In the genomic region with DNA sequence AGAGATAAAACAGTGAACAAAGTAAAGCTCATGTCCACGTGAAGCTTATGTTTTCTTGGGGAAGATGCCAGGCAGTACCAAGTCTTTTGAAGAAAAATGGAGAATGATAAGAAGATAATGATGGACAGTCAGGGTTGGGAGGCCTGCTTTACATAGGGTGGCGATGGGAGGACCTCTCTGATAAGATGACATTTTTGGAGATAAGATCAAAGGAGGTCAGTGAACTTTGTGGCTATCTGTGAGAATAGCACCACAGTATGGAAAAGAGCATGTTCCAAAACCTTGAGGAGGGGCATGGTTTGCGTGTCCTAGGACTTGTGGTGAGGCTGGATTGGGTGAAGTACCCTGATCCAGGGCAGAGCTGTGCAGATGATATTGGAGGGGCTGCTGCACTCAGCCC, we compare ENCODE assay signal across 22 cellular contexts.
"Had no signal": no experiment of that assay in that cellular context is flagged by ENCODE, and none has a peak within 500 bp of the region (broad histone marks: within the 10 kb centered on the region; RNA-seq: fewer than 3 reads in every experiment).

No MANE protein-coding gene starts in this region.

- H3K4me1 ChIP-seq: esophagus muscularis mucosa, foreskin keratinocyte, gastroesophageal sphincter, heart left ventricle, left lung, lower lobe of right lung had no signal

- H3K36me3 Mint-ChIP-seq: immature natural killer cell had no signal

- H3K27ac ChIP-seq: coronary artery, dorsolateral prefrontal cortex, esophagus muscularis mucosa, foreskin keratinocyte, gastroesophageal sphincter, heart left ventricle, hepatocyte, left lung, lower lobe of right lung had no signal

- ATAC-seq: foreskin keratinocyte, gastroesophageal sphincter, heart left ventricle, left cardiac atrium, left lung, left ventricle myocardium superior, lower lobe of right lung had no signal

- H3K4me1 Mint-ChIP-seq: immature natural killer cell had no signal

- H3K27me3 ChIP-seq: dorsolateral prefrontal cortex, esophagus muscularis mucosa, foreskin keratinocyte, gastroesophageal sphincter, heart left ventricle, hepatocyte, left lung had no signal

- H3K4me3 Mint-ChIP-seq: immature natural killer cell had no signal

- H3K4me3 ChIP-seq: coronary artery, dorsolateral prefrontal cortex, esophagus muscularis mucosa, gastroesophageal sphincter, heart left ventricle, hepatocyte, left lung, lower lobe of right lung had no signal

- FAIRE-seq: colon, endothelial cell of umbilical vein, frontal cortex had no signal

- H3K9me3 ChIP-seq: esophagus muscularis mucosa, left lung, lower lobe of right lung had no signal

- H3K27ac Mint-ChIP-seq: immature natural killer cell had no signal

- DNase-seq: dermis blood vessel endothelial cell; dorsolateral prefrontal cortex; effector CD4-positive, alpha-beta T cell; effector memory CD4-positive, alpha-beta T cell; foreskin keratinocyte; heart left ventricle; hypothalamus; immature natural killer cell; islet precursor cell; left cardiac atrium; left lung; left ventricle myocardium superior; lower lobe of right lung; mesenchymal stem cell; midbrain had no signal

- H3K36me3 ChIP-seq: esophagus muscularis mucosa, gastroesophageal sphincter, heart left ventricle, left lung, lower lobe of right lung had no signal
